Comparison of ENCODE assay signal across 17 cellular contexts in genomic region chr7:23004247-23004520, GRCh38. TPM values are rescaled to one million over a fixed set of nuclear protein-coding genes. Genes with fewer than 3 reads are reported as not detected.
DNase-seq lines count a peak whose midpoint lies in the region; ATAC-seq and TF ChIP-seq lines count a peak whose summit lies in the region.
"Had no signal": no experiment of that assay in that cellular context is flagged by ENCODE, and none has a peak within 500 bp of the region (broad histone marks: within the 10 kb centered on the region; RNA-seq: fewer than 3 reads in every experiment).

No MANE protein-coding gene starts in this region.

- BruUV-seq in IMR-90 (replicated peaks; lab: Mats Ljungman, UMichigan) = no TSS peak

- peaks cover 3% of the 10 kb centered on the region for H3K9me1 ChIP-seq in IMR-90 (ENCODE audit: insufficient read depth, low read length)

- H3K9ac ChIP-seq in IMR-90 (ENCODE audit: low read depth, low read length) (no peak overlapping the region), rectal smooth muscle tissue (ENCODE audit: low read length) (no peak overlapping the region)

- H3K4me3 Mint-ChIP-seq in chondrocyte (ENCODE audit: unreplicated experiment) = no peak overlapping the region

- no peak overlapping the region for H3K56ac ChIP-seq in IMR-90 (ENCODE audit: extremely low read depth, insufficient read depth, low read length)

- H3K79me2 ChIP-seq in ACC112 (ENCODE audit: control insufficient read depth, insufficient read depth, low read length, unreplicated experiment) = peaks cover 92% of the 10 kb centered on the region

- peak; percentile 34; the same call in 1 of the 2 replicates for ATAC-seq in IMR-90 (ENCODE audit: low read depth)
- ATAC-seq in HG02623 (IDR thresholded peaks at IDR 0.05; ENCODE audit: unreplicated experiment) = no peak

- no peak overlapping the region for H2AK5ac ChIP-seq in IMR-90 (ENCODE audit: low read depth, low read length)

- POLR2A ChIA-PET in IMR-90 (lab: Charles Lee; ENCODE audit: unreplicated experiment) = no interaction called here

- H3K27me3 ChIP-seq in ACC112 (ENCODE audit: insufficient read depth, low read length) (no peaks in the 10 kb centered on the region), IMR-90 (ENCODE audit: control insufficient read depth, insufficient read depth, low read length) (no peaks in the 10 kb centered on the region), rectal smooth muscle tissue (ENCODE audit: control insufficient read depth, insufficient read depth, low read length) (no peaks in the 10 kb centered on the region)
- H3K27me3 ChIP-seq: SJSA1 had no signal

- no peaks in the 10 kb centered on the region for H3K36me3 Mint-ChIP-seq in chondrocyte (ENCODE audit: low read depth)

- H4K91ac ChIP-seq in IMR-90 (ENCODE audit: insufficient read depth, low read depth, low read length) = no peak overlapping the region

- H3K4me1 ChIP-seq in ACC112 (ENCODE audit: control insufficient read depth, insufficient read depth, low read length, unreplicated experiment) = peaks cover 38% of the 10 kb centered on the region
- peaks cover 10% of the 10 kb centered on the region for H3K4me1 ChIP-seq in IMR-90 (ENCODE audit: control insufficient read depth, insufficient read depth, low read length)
- H3K4me1 ChIP-seq in rectal smooth muscle tissue (ENCODE audit: control insufficient read depth, insufficient read depth, low read length) = no peaks in the 10 kb centered on the region

- no peaks in the 10 kb centered on the region for H3K9me3 ChIP-seq in IMR-90 (ENCODE audit: control insufficient read depth, insufficient read depth, low read length)
- H3K9me3 ChIP-seq: SJSA1 had no signal

- H3K4me1 Mint-ChIP-seq in chondrocyte (ENCODE audit: low read depth) = peaks cover 36% of the 10 kb centered on the region

- peaks cover 23% of the 10 kb centered on the region for H4K20me1 ChIP-seq in IMR-90 (ENCODE audit: insufficient read depth, low read length)

- H3K9me3 Mint-ChIP-seq in chondrocyte (ENCODE audit: low read depth) = no peaks in the 10 kb centered on the region

- H3K36me3 ChIP-seq in ACC112 (ENCODE audit: insufficient read depth, low read length) (no peaks in the 10 kb centered on the region), IMR-90 (ENCODE audit: control insufficient read depth, insufficient read depth, low read length) (no peaks in the 10 kb centered on the region), rectal smooth muscle tissue (ENCODE audit: control insufficient read depth, insufficient read depth, low read length) (no peaks in the 10 kb centered on the region)
- H3K36me3 ChIP-seq: SJSA1 had no signal

- intact Hi-C loops in IMR-90 (cut with micrococcal nuclease) = no loop called here

- no peak for DNase-seq in IMR-90
- no peak for DNase-seq in chondrocyte (ENCODE audit: low spot score)
- no peak for DNase-seq in Kasumi-1 (lab: John Stamatoyannopoulos, UW)
- DNase-seq in SHP77 treated with DMSO at 0.1 percent for 48 hours (lab: John Stamatoyannopoulos, UW) = no peak
- DNase-seq in ureter (ENCODE audit: low spot score) = no peak
- DNase-seq: 8988T; DMS53; Karpas-422; NCI-H2029; NK-92 treated with Interleukin-12 subunit alpha and Interleukin-12 subunit beta, amount 100 ng/mL, for 24 hours; OCI-M1; RPMI8226 had no signal

- CTCF ChIA-PET in IMR-90 (lab: Yijun Ruan, JAX) = no interaction called here

- no peak overlapping the region for H3K4ac ChIP-seq in IMR-90 (ENCODE audit: low read depth, low read length)

- no peak overlapping the region; the same call in 1 of the 2 replicates for H3K23ac ChIP-seq in IMR-90 (ENCODE audit: low read depth, low read length)

- no peak overlapping the region for H2AK9ac ChIP-seq in IMR-90 (replicated peaks; ENCODE audit: low read depth, low read length, poor library complexity)

- H3K4me3 ChIP-seq in ACC112 (ENCODE audit: low read depth, low read length) (peak overlapping the region; percentile 40), IMR-90 (ENCODE audit: insufficient read depth, low read depth, low read length) (no peak overlapping the region), rectal smooth muscle tissue (ENCODE audit: low read length) (no peak overlapping the region)
- H3K4me3 ChIP-seq: SJSA1 had no signal

- H3K27ac ChIP-seq in ACC112 (ENCODE audit: low read depth, low read length) (peak overlapping the region; percentile 81), IMR-90 (ENCODE audit: insufficient read depth, low read length) (no peak overlapping the region), rectal smooth muscle tissue (ENCODE audit: low read depth, low read length) (peak overlapping the region; percentile 32)
- H3K27ac ChIP-seq: C4-2B, SJSA1 had no signal

- no peak for TF ChIP-seq RAD21 in IMR-90 (IDR thresholded peaks at IDR 0.05; ENCODE audit: low read length)

- no peak overlapping the region for H2BK5ac ChIP-seq in IMR-90 (ENCODE audit: low read depth, low read length, poor library complexity, severe bottlenecking)

- H3K18ac ChIP-seq in IMR-90 (ENCODE audit: low read depth, low read length) = no peak overlapping the region

- in situ Hi-C loops in IMR-90 (cut with MboI; ENCODE audit: low sequenced_read_pairs) = no loop called here

- H3K27ac Mint-ChIP-seq in chondrocyte (ENCODE audit: unreplicated experiment) = peak overlapping the region; percentile 75

- no peak overlapping the region for H3K14ac ChIP-seq in IMR-90 (replicated peaks; ENCODE audit: low read depth, low read length)

- H2AFZ ChIP-seq in ACC112 (ENCODE audit: low read length, unreplicated experiment) (no peak overlapping the region), IMR-90 (replicated peaks; ENCODE audit: low read length, poor library complexity) (no peak overlapping the region)

- no peak for TF ChIP-seq CTCF in IMR-90 (conservative IDR thresholded peaks at IDR 0.05; ENCODE audit: low read depth, low read length)
- TF ChIP-seq CTCF in chondrocyte (IDR thresholded peaks at IDR 0.05) = no peak

- H2BK120ac ChIP-seq in IMR-90 (ENCODE audit: low read depth, low read length) = no peak overlapping the region

- no peak overlapping the region for H4K8ac ChIP-seq in IMR-90 (ENCODE audit: low read depth in 2 of 2, low read length in 2 of 2)

- peak overlapping the region; percentile 53; the same call in 1 of the 2 replicates for H3K4me2 ChIP-seq in IMR-90 (ENCODE audit: low read depth, low read length)

- H2BK15ac ChIP-seq in IMR-90 (ENCODE audit: low read depth, low read length) = no peak overlapping the region

- 0 out of 2 replicates have a peak overlapping the region, but pooled peaks have one; percentile 41 for H4K5ac ChIP-seq in IMR-90 (ENCODE audit: low read depth, low read length)

- dilution Hi-C loops in IMR-90 (cut with HindIII; ENCODE audit: low sequenced_read_pairs, unreplicated experiment) = no loop called here

- H3K79me1 ChIP-seq in IMR-90 (ENCODE audit: low read depth in 1 of 2, low read length in 2 of 2) = peaks cover 2 to 49% of the 10 kb centered on the region in 2 experiments; a peak in 3 of 4 replicates

- no peaks in the 10 kb centered on the region for H3K27me3 Mint-ChIP-seq in chondrocyte (ENCODE audit: low read depth)

- no peak overlapping the region for H2BK20ac ChIP-seq in IMR-90 (ENCODE audit: low read depth, low read length)

- TF ChIP-seq POLR2A in IMR-90 (IDR thresholded peaks at IDR 0.05; ENCODE audit: low read depth, low read length) = no peak

TF ChIP-seq in IMR-90, 13 proteins besides CTCF, POLR2A, EP300 and RAD21:
- TF ChIP-seq NFE2L2 (IDR thresholded peaks at IDR 0.05; ENCODE audit: low read depth, low read length) (no peak), MAFK (IDR thresholded peaks at IDR 0.05; ENCODE audit: low read depth, low read length) (no peak), RCOR1 (IDR thresholded peaks at IDR 0.05; ENCODE audit: insufficient replicate concordance, low read length) (no peak), USF2 (IDR thresholded peaks at IDR 0.05; ENCODE audit: low read depth, low read length) (no peak), MXI1 (IDR thresholded peaks at IDR 0.05; ENCODE audit: borderline replicate concordance, low read depth, low read length) (no peak), FOS (IDR thresholded peaks at IDR 0.05; ENCODE audit: low read depth, low read length) (no peak), MAZ (IDR thresholded peaks at IDR 0.05; ENCODE audit: borderline replicate concordance, low read depth, low read length) (no peak), RFX5 (IDR thresholded peaks at IDR 0.05; ENCODE audit: low read depth, low read length) (no peak), CHD1 (IDR thresholded peaks at IDR 0.05; ENCODE audit: low read depth, low read length) (no peak), ELK1 (IDR thresholded peaks at IDR 0.05; ENCODE audit: borderline replicate concordance, low read depth, low read length) (no peak)

RNA-seq across cellular contexts. Expression of gene HYCC1, which starts 9.7 kb away (rescaled TPM):
- total RNA-seq in IMR-90 (2012; rRNA removed) = 78.3 and 185 TPM in 2 replicates
- polyA plus RNA-seq in IMR-90 (2012; rRNA removed) = 42.9 and 44.1 TPM in 2 replicates
- polyA plus RNA-seq in IMR-90 (2012; cell fraction: cytosol; rRNA removed) = 16.8 and 23.7 TPM in 2 replicates
- polyA plus RNA-seq in IMR-90 (2012; cell fraction: nucleus; rRNA removed; ENCODE audit: low replicate concordance) = 4.9 and 30.2 TPM in 2 replicates
- 51.5 to 54.9 TPM (median 54.9 TPM) in 3 replicates for total RNA-seq in chondrocyte
- total RNA-seq in ureter = 19.6 TPM
